In genomic region chr18:3246636-3247242, GRCh38 we compare ENCODE assay signal across 8 cellular contexts. TPM values are rescaled to one million over a fixed set of nuclear protein-coding genes. Genes with fewer than 3 reads are reported as not detected.
DNase-seq lines count a peak whose midpoint lies in the region; ATAC-seq, FAIRE-seq and TF ChIP-seq lines count a peak whose summit lies in the region.

No MANE protein-coding gene starts in this region.

- peaks cover 34% of the 10 kb centered on the region for H3K4me1 ChIP-seq in mammary epithelial cell (ENCODE audit: insufficient read depth, low read length)
- H3K4me1 ChIP-seq in HepG2 (ENCODE audit: insufficient read depth, low read length), result peaks cover 51% of the 10 kb centered on the region
- peaks cover 12% of the 10 kb centered on the region for H3K4me1 ChIP-seq in stomach smooth muscle (ENCODE audit: control insufficient read depth, insufficient read depth, low read length)

- H3K79me2 ChIP-seq in mammary epithelial cell (ENCODE audit: insufficient read depth, low read length) (peaks cover 45% of the 10 kb centered on the region), HepG2 (ENCODE audit: insufficient read depth, low read length) (peaks cover 62% of the 10 kb centered on the region)

- peak overlapping the region; percentile 99 for H3K27ac ChIP-seq in mammary epithelial cell (ENCODE audit: insufficient read depth, low read depth, low read length)
- H3K27ac ChIP-seq in HepG2 (ENCODE audit: extremely low read length, insufficient read depth, low read length), result peak overlapping the region; percentile 93
- H3K27ac ChIP-seq in stomach smooth muscle (ENCODE audit: low read length), result peak overlapping the region; percentile 97

- intact Hi-C loops in mammary epithelial cell (cut with micrococcal nuclease), result loop anchor here (1.0 to 5.0 kb wide), 8 partner anchors 95 to 674 kb away; partner anchors contain the start of genes LPIN2, METTL4 and NDC80
- intact Hi-C loops in HepG2 (cut with micrococcal nuclease; ENCODE audit: unreplicated experiment), result loop anchor here (1.0 to 5.0 kb wide), 8 partner anchors 16 to 314 kb away; partner anchors contain the start of genes LPIN2 and MYL12B

- TF ChIP-seq EP300 in HepG2 (IDR thresholded peaks at IDR 0.05; ENCODE audit: low read depth in 2 of 2, low read length in 2 of 2) (no peak), HepG2 (CRISPR knock-in tag; IDR thresholded peaks at IDR 0.05; ENCODE audit: borderline replicate concordance) (no peak)

- POLR2A ChIA-PET in HepG2 (lab: Yijun Ruan, JAX), result interaction anchor here (0.6 to 5.4 kb wide), 39 partner anchors 8 to 481 kb away, joined by 3 to 54 read pairs (median 6); partner anchors contain the start of genes LPIN2, MYL12B and MYOM1

- H2AFZ ChIP-seq in mammary epithelial cell (ENCODE audit: low read depth, low read length), result peak overlapping the region; percentile 86
- H2AFZ ChIP-seq in HepG2 (ENCODE audit: low read length), result no peak overlapping the region

- H3K4me2 ChIP-seq in mammary epithelial cell (ENCODE audit: insufficient read depth, low read depth, low read length) (peak overlapping the region; percentile 84), HepG2 (ENCODE audit: low read depth, low read length) (peak overlapping the region; percentile 96)

- WGBS in mammary epithelial cell (ENCODE audit: low coverage, missing lambda C conversion rate), result 4% methylated on average over 16 of the region's 23 CpGs
- WGBS in HepG2 (ENCODE audit: low lambda C conversion rate), result 2% methylated on average over 21 of the region's 23 CpGs

- H3K9me3 ChIP-seq in mammary epithelial cell (replicated peaks; ENCODE audit: insufficient read depth, low read length) (no peaks in the 10 kb centered on the region), HepG2 (ENCODE audit: low read length) (peaks cover 4% of the 10 kb centered on the region; the same call in 1 of the 2 replicates), stomach smooth muscle (ENCODE audit: control insufficient read depth in 2 of 2, low read length in 2 of 2) (no peaks in the 10 kb centered on the region)

- TSS peak; percentile 45 for BruUV-seq in mammary epithelial cell (replicated peaks; lab: Mats Ljungman, UMichigan)
- BruUV-seq in HepG2 (replicated peaks; lab: Mats Ljungman, UMichigan), result TSS peak; percentile 89

- no peak for FAIRE-seq in HepG2 (lab: Jason Lieb, UNC)

- H3K36me3 ChIP-seq in mammary epithelial cell (ENCODE audit: insufficient read depth, low read length) (peaks cover 7% of the 10 kb centered on the region), HepG2 (replicated peaks in 1 of 2; ENCODE audit: control insufficient read depth in 1 of 2, insufficient read depth in 2 of 2, low read length in 2 of 2) (no peaks in the 10 kb centered on the region; a peak in 1 of 5 replicates), stomach smooth muscle (ENCODE audit: control insufficient read depth in 2 of 2, insufficient read depth in 2 of 2, low read length in 2 of 2) (no peaks in the 10 kb centered on the region)

- dilution Hi-C loops in mammary epithelial cell (cut with HindIII; ENCODE audit: low sequenced_read_pairs), result no loop called here

- in situ Hi-C loops in mammary epithelial cell (cut with MboI; ENCODE audit: low sequenced_read_pairs in 2 of 2), result loop anchor here in 1 of 2 donors (5.0 kb wide), 1 partner anchor 314 kb away; no protein-coding TSS in a partner anchor
- in situ Hi-C loops in HepG2 (cut with HindIII; ENCODE audit: extremely low pct_ligation_motif_present, low pct_unique_long_range_greater_than_20kb), result loop anchor here (5.0 kb wide), 2 partner anchors 94 to 314 kb away; no protein-coding TSS in a partner anchor

- TF ChIP-seq RAD21 in HepG2 (CRISPR knock-in tag; IDR thresholded peaks at IDR 0.05), result no peak

- TF ChIP-seq CTCF in mammary epithelial cell (conservative IDR thresholded peaks at IDR 0.05 in 1 of 2, IDR thresholded peaks at IDR 0.05 in 1 of 2; ENCODE audit: extremely low read depth in 1 of 2, insufficient read depth in 1 of 2, low read depth in 1 of 2, low read length in 2 of 2), result no peak
- no peak for TF ChIP-seq CTCF in HepG2 (CRISPR knock-in tag; IDR thresholded peaks at IDR 0.05)

- no peaks in the 10 kb centered on the region for H3K27me3 ChIP-seq in mammary epithelial cell (ENCODE audit: insufficient read depth, low read length)
- no peaks in the 10 kb centered on the region; a peak in 2 of 5 replicates for H3K27me3 ChIP-seq in HepG2 (ENCODE audit: control insufficient read depth in 1 of 2, insufficient read depth in 2 of 2, low read length in 2 of 2)
- no peaks in the 10 kb centered on the region for H3K27me3 ChIP-seq in stomach smooth muscle (ENCODE audit: control insufficient read depth in 1 of 2, insufficient read depth in 2 of 2, low read length in 2 of 2)

- ATAC-seq in HepG2 (peak; percentile 20), HG03442 (IDR thresholded peaks at IDR 0.05; ENCODE audit: unreplicated experiment) (no peak)

- H3K4me3 ChIP-seq in mammary epithelial cell (replicated peaks in 1 of 3; ENCODE audit: insufficient read depth in 1 of 3, low read depth in 2 of 3, low read length in 3 of 3) (peak overlapping the region; percentile 46 to 96 (median 48)), HepG2 (replicated peaks in 1 of 3; ENCODE audit: insufficient read depth in 1 of 3, low read depth in 2 of 3, low read length in 3 of 3) (peak overlapping the region; percentile 66 to 93 (median 92)), stomach smooth muscle (ENCODE audit: low read length in 2 of 2) (peak overlapping the region; percentile 92 to 96)

- CTCF ChIA-PET in mammary epithelial cell (lab: Charles Lee; ENCODE audit: low non-redundant PET) (interaction anchor here (0.5 to 1.1 kb wide), 3 partner anchors 91 to 341 kb away, joined by 3 to 13 read pairs (median 4); no protein-coding TSS in a partner anchor), HepG2 (lab: Yijun Ruan, JAX; ENCODE audit: low intra/inter-chr PET ratio, low total read pairs) (interaction anchor here (1.0 to 2.5 kb wide), 4 partner anchors 8 to 314 kb away, joined by 3 to 16 read pairs (median 10); no protein-coding TSS in a partner anchor)

- 0 out of 4 replicates have a peak, but pooled peaks of 1 of the 2 experiments have one; percentile 46 for TF ChIP-seq POLR2A in HepG2 (IDR thresholded peaks at IDR 0.05; ENCODE audit: insufficient read depth in 1 of 2, low read depth in 2 of 2, low read length in 2 of 2)

- H4K20me1 ChIP-seq in mammary epithelial cell (ENCODE audit: insufficient read depth, low read length) (no peaks in the 10 kb centered on the region), HepG2 (ENCODE audit: insufficient read depth, low read length) (peaks cover 10% of the 10 kb centered on the region; the same call in 1 of the 2 replicates)

- H3K9ac ChIP-seq in mammary epithelial cell (ENCODE audit: insufficient read depth, low read length), result peak overlapping the region; percentile 98
- peak overlapping the region; percentile 94 for H3K9ac ChIP-seq in HepG2 (ENCODE audit: insufficient read depth, low read depth, low read length)
- peak overlapping the region; percentile 86 to 96 for H3K9ac ChIP-seq in stomach smooth muscle (ENCODE audit: low read length in 2 of 2)

- DNase-seq in SHP77 (lab: John Stamatoyannopoulos, UW) (peak; percentile 3 to 27), SHP77 treated with DMSO at 0.1 percent for 48 hours (lab: John Stamatoyannopoulos, UW) (no peak), OCI-M1 (lab: John Stamatoyannopoulos, UW) (peak; percentile 97), mammary epithelial cell (peak; percentile 35), HepG2 (ENCODE audit: low spot score) (no peak), H4 (ENCODE audit: low spot score) (no peak)

RNA-seq across cellular contexts. Expression of gene MYL12A, which starts 0.9 kb away (rescaled TPM):
- total RNA-seq in mammary epithelial cell (100 to 1,000 TPM; 429 to 570 TPM), HepG2 (2016; rRNA removed; fragmentation: Illumina TruSeq; extraction: Trizol) (277 and 357 TPM in 2 replicates)
- polyA plus RNA-seq in mammary epithelial cell (487 TPM), HepG2 (2011; rRNA removed) (243 and 261 TPM in 2 replicates)
- polyA minus RNA-seq in mammary epithelial cell, result 414 TPM
- total RNA-seq in HepG2 (2016; cell fraction: cytosol; rRNA removed; fragmentation: Illumina TruSeq; extraction: Trizol; ENCODE audit: low read depth), result 95.1 and 97.4 TPM in 2 replicates
- 277 and 377 TPM in 2 replicates for total RNA-seq in HepG2 (2016; cell fraction: insoluble cytoplasmic fraction; rRNA removed; fragmentation: Illumina TruSeq; extraction: Trizol)
- 78.5 and 96.6 TPM in 2 replicates for total RNA-seq in HepG2 (2016; cell fraction: membrane; rRNA removed; fragmentation: Illumina TruSeq; extraction: Trizol)
- 143 and 145 TPM in 2 replicates for total RNA-seq in HepG2 (2016; cell fraction: nucleus; rRNA removed; fragmentation: Illumina TruSeq; extraction: Trizol)
- 156 and 261 TPM in 2 replicates for polyA plus RNA-seq in HepG2 (2011; cell fraction: cytosol; rRNA removed)
- polyA plus RNA-seq in HepG2 (2011; cell fraction: nucleus; rRNA removed), result 65.4 and 82.9 TPM in 2 replicates
- polyA plus RNA-seq in HepG2 (2012), result 263 and 319 TPM in 2 replicates
- 53.2 and 57.8 TPM in 2 replicates for polyA plus RNA-seq in HepG2 (2016; cell fraction: cytosol; fragmentation: Illumina TruSeq; extraction: Trizol; ENCODE audit: low read depth)
- 305 and 333 TPM in 2 replicates for polyA plus RNA-seq in HepG2 (2016; cell fraction: insoluble cytoplasmic fraction; fragmentation: Illumina TruSeq; extraction: Trizol; ENCODE audit: low read depth)
- 53.7 and 63.8 TPM in 2 replicates for polyA plus RNA-seq in HepG2 (2016; cell fraction: membrane; fragmentation: Illumina TruSeq; extraction: Trizol; ENCODE audit: low read depth)
- 156 and 160 TPM in 2 replicates for polyA plus RNA-seq in HepG2 (2016; cell fraction: nucleus; fragmentation: Illumina TruSeq; extraction: Trizol; ENCODE audit: insufficient read depth, low read depth)
- 91.9 and 99.7 TPM in 2 replicates for polyA minus RNA-seq in HepG2 (2011; rRNA and poly(A)+ RNA removed; ENCODE audit: low replicate concordance)
- polyA minus RNA-seq in HepG2 (2011; cell fraction: cytosol; rRNA and poly(A)+ RNA removed), result 172 and 198 TPM in 2 replicates
- 130 and 202 TPM in 2 replicates for polyA minus RNA-seq in HepG2 (2011; cell fraction: nucleus; rRNA and poly(A)+ RNA removed)
- total RNA-seq in H4 (2014; rRNA removed; shearing (Covaris generic)), result 437 and 447 TPM in 2 replicates

RNA-seq across cellular contexts. Expression of gene MYL12B, which starts 15.2 kb away (rescaled TPM):
- total RNA-seq in mammary epithelial cell (100 to 1,000 TPM; 464 to 468 TPM), HepG2 (2016; rRNA removed; fragmentation: Illumina TruSeq; extraction: Trizol) (340 and 475 TPM in 2 replicates)
- polyA plus RNA-seq in mammary epithelial cell (914 TPM), HepG2 (2011; rRNA removed) (238 and 265 TPM in 2 replicates)
- polyA minus RNA-seq in mammary epithelial cell, result 331 TPM
- 118 and 121 TPM in 2 replicates for total RNA-seq in HepG2 (2016; cell fraction: cytosol; rRNA removed; fragmentation: Illumina TruSeq; extraction: Trizol; ENCODE audit: low read depth)
- 344 and 488 TPM in 2 replicates for total RNA-seq in HepG2 (2016; cell fraction: insoluble cytoplasmic fraction; rRNA removed; fragmentation: Illumina TruSeq; extraction: Trizol)
- total RNA-seq in HepG2 (2016; cell fraction: membrane; rRNA removed; fragmentation: Illumina TruSeq; extraction: Trizol), result 130 and 135 TPM in 2 replicates
- 113 and 117 TPM in 2 replicates for total RNA-seq in HepG2 (2016; cell fraction: nucleus; rRNA removed; fragmentation: Illumina TruSeq; extraction: Trizol)
- 202 and 250 TPM in 2 replicates for polyA plus RNA-seq in HepG2 (2011; cell fraction: cytosol; rRNA removed)
- polyA plus RNA-seq in HepG2 (2011; cell fraction: nucleus; rRNA removed), result 45.6 and 55.4 TPM in 2 replicates
- polyA plus RNA-seq in HepG2 (2012), result 212 and 213 TPM in 2 replicates
- 96.0 and 108 TPM in 2 replicates for polyA plus RNA-seq in HepG2 (2016; cell fraction: cytosol; fragmentation: Illumina TruSeq; extraction: Trizol; ENCODE audit: low read depth)
- polyA plus RNA-seq in HepG2 (2016; cell fraction: insoluble cytoplasmic fraction; fragmentation: Illumina TruSeq; extraction: Trizol; ENCODE audit: low read depth), result 470 and 496 TPM in 2 replicates
- 102 and 106 TPM in 2 replicates for polyA plus RNA-seq in HepG2 (2016; cell fraction: membrane; fragmentation: Illumina TruSeq; extraction: Trizol; ENCODE audit: low read depth)
- 168 and 175 TPM in 2 replicates for polyA plus RNA-seq in HepG2 (2016; cell fraction: nucleus; fragmentation: Illumina TruSeq; extraction: Trizol; ENCODE audit: insufficient read depth, low read depth)
- polyA minus RNA-seq in HepG2 (2011; rRNA and poly(A)+ RNA removed; ENCODE audit: low replicate concordance), result 114 and 173 TPM in 2 replicates
- 94.2 and 95.6 TPM in 2 replicates for polyA minus RNA-seq in HepG2 (2011; cell fraction: cytosol; rRNA and poly(A)+ RNA removed)
- polyA minus RNA-seq in HepG2 (2011; cell fraction: nucleus; rRNA and poly(A)+ RNA removed), result 30.6 and 55.3 TPM in 2 replicates
- total RNA-seq in H4 (2014; rRNA removed; shearing (Covaris generic)), result 460 and 468 TPM in 2 replicates

RNA-seq across cellular contexts. Expression of gene MYOM1, which starts 27.0 kb away (rescaled TPM):
- under 1 TPM; 0.12 to 0.50 TPM for total RNA-seq in mammary epithelial cell
- polyA plus RNA-seq in mammary epithelial cell, result 0.08 TPM
- not detected for polyA minus RNA-seq in mammary epithelial cell
- total RNA-seq in HepG2 (2016; rRNA removed; fragmentation: Illumina TruSeq; extraction: Trizol), result 0.46 and 1.0 TPM in 2 replicates
- 0.35 and 1.3 TPM in 2 replicates for total RNA-seq in HepG2 (2016; cell fraction: cytosol; rRNA removed; fragmentation: Illumina TruSeq; extraction: Trizol; ENCODE audit: low read depth)
- total RNA-seq in HepG2 (2016; cell fraction: insoluble cytoplasmic fraction; rRNA removed; fragmentation: Illumina TruSeq; extraction: Trizol), result 0.97 and 0.98 TPM in 2 replicates
- total RNA-seq in HepG2 (2016; cell fraction: membrane; rRNA removed; fragmentation: Illumina TruSeq; extraction: Trizol), result 0.49 and 0.76 TPM in 2 replicates
- 0.47 and 1.3 TPM in 2 replicates for total RNA-seq in HepG2 (2016; cell fraction: nucleus; rRNA removed; fragmentation: Illumina TruSeq; extraction: Trizol)
- 0.98 and 1.6 TPM in 2 replicates for polyA plus RNA-seq in HepG2 (2011; rRNA removed)
- polyA plus RNA-seq in HepG2 (2011; cell fraction: cytosol; rRNA removed), result 1.0 and 1.4 TPM in 2 replicates
- polyA plus RNA-seq in HepG2 (2011; cell fraction: nucleus; rRNA removed), result 3.6 and 4.1 TPM in 2 replicates
- polyA plus RNA-seq in HepG2 (2012), result 2.6 and 3.3 TPM in 2 replicates
- 0.16 and 0.17 TPM in 2 replicates for polyA plus RNA-seq in HepG2 (2016; cell fraction: cytosol; fragmentation: Illumina TruSeq; extraction: Trizol; ENCODE audit: low read depth)
- polyA plus RNA-seq in HepG2 (2016; cell fraction: insoluble cytoplasmic fraction; fragmentation: Illumina TruSeq; extraction: Trizol; ENCODE audit: low read depth), result 0.60 and 0.63 TPM in 2 replicates
- 0.25 and 0.37 TPM in 2 replicates for polyA plus RNA-seq in HepG2 (2016; cell fraction: membrane; fragmentation: Illumina TruSeq; extraction: Trizol; ENCODE audit: low read depth)
- polyA plus RNA-seq in HepG2 (2016; cell fraction: nucleus; fragmentation: Illumina TruSeq; extraction: Trizol; ENCODE audit: insufficient read depth, low read depth), result 1.1 and 1.2 TPM in 2 replicates
- 0.75 and 0.82 TPM in 2 replicates for polyA minus RNA-seq in HepG2 (2011; rRNA and poly(A)+ RNA removed; ENCODE audit: low replicate concordance)
- 0.89 and 0.97 TPM in 2 replicates for polyA minus RNA-seq in HepG2 (2011; cell fraction: cytosol; rRNA and poly(A)+ RNA removed)
- polyA minus RNA-seq in HepG2 (2011; cell fraction: nucleus; rRNA and poly(A)+ RNA removed), result 2.8 and 4.2 TPM in 2 replicates
- 0.02 TPM in 1 of 2 replicates, not detected in the other for total RNA-seq in H4 (2014; rRNA removed; shearing (Covaris generic))

Comparison
In these comparisons a context has a peak if more than half of its experiments do, and no peak if none do; other contexts are left out.
1. DNase-seq: peak in SHP77 (2 of 2), OCI-M1 (single experiment) and mammary epithelial cell (single experiment); none in SHP77 treated with DMSO at 0.1 percent for 48 hours (single experiment), HepG2 (single experiment) and H4 (single experiment).
2. Peak in every context shown above with its lines, with median percentiles within 50 percentile points of each other: H3K27ac ChIP-seq, H3K4me3 ChIP-seq and H3K9ac ChIP-seq.